In genomic region chr6:166989427-166990034, GRCh38 we compare ENCODE assay signal across 9 cellular contexts. TPM values are rescaled to one million over a fixed set of nuclear protein-coding genes. Genes with fewer than 3 reads are reported as not detected.
DNase-seq lines count a peak whose midpoint lies in the region; ATAC-seq and TF ChIP-seq lines count a peak whose summit lies in the region.
"Had no signal": no experiment of that assay in that cellular context is flagged by ENCODE, and none has a peak within 500 bp of the region (broad histone marks: within the 10 kb centered on the region; RNA-seq: fewer than 3 reads in every experiment).

No MANE protein-coding gene starts in this region.

- no peak overlapping the region for H3K4me3 Mint-ChIP-seq in GM23338
- H3K4me3 Mint-ChIP-seq in activated T-helper 1 cell treated with anti-CD3 and anti-CD28 coated beads, Interleukin-12 subunit alpha, Interleukin-12 subunit beta, Interleukin-2, Interleukin-4 antibody, amounts not matched to agents 30 ng/mL and 10 ng/mL and 1 ng/mL, durations not matched to agents 14 hours and 24 hours and 36 hours: no peak overlapping the region

- peaks cover 26% of the 10 kb centered on the region for H3K4me1 ChIP-seq in GM23338 (ENCODE audit: insufficient read depth)
- H3K4me1 ChIP-seq in hepatocyte (ENCODE audit: insufficient read depth): peaks cover 4% of the 10 kb centered on the region

- intact Hi-C loops in activated T-helper 1 cell treated with anti-CD3 and anti-CD28 coated beads, Interleukin-12 subunit alpha, Interleukin-12 subunit beta, Interleukin-2, Interleukin-4 antibody, amounts not matched to agents 30 ng/mL and 10 ng/mL and 1 ng/mL, durations not matched to agents 14 hours and 24 hours and 36 hours (cut with micrococcal nuclease): loop anchor here (1.0 to 5.0 kb wide), 6 partner anchors 10 to 214 kb away; partner anchors contain the start of gene CEP43

- no peaks in the 10 kb centered on the region for H3K27me3 Mint-ChIP-seq in GM23338 (ENCODE audit: insufficient read depth, low read depth, poor library complexity)
- H3K27me3 Mint-ChIP-seq in activated T-helper 1 cell treated with anti-CD3 and anti-CD28 coated beads, Interleukin-12 subunit alpha, Interleukin-12 subunit beta, Interleukin-2, Interleukin-4 antibody, amounts not matched to agents 30 ng/mL and 10 ng/mL and 1 ng/mL, durations not matched to agents 14 hours and 24 hours and 36 hours (ENCODE audit: insufficient read depth): peaks cover 1% of the 10 kb centered on the region

- no peaks in the 10 kb centered on the region for H3K36me3 ChIP-seq in GM23338 (ENCODE audit: insufficient read depth)
- H3K36me3 ChIP-seq in hepatocyte (replicated peaks; ENCODE audit: insufficient read depth, low read depth): no peaks in the 10 kb centered on the region

- 0 out of 2 replicates have a peak overlapping the region, but pooled peaks have one; percentile 42 for H3K4me2 ChIP-seq in GM23338
- no peak overlapping the region for H3K4me2 ChIP-seq in hepatocyte

- WGBS in hepatocyte (ENCODE audit: low lambda C conversion rate, missing lambda C conversion rate): 53% methylated on average over 7 of the region's 10 CpGs

- no peaks in the 10 kb centered on the region for H3F3A ChIP-seq in GM23338 (replicated peaks; ENCODE audit: low read depth)

- H3K9me3 ChIP-seq in hepatocyte (ENCODE audit: low read depth): no peaks in the 10 kb centered on the region

- peak overlapping the region; percentile 52; the same call in 1 of the 2 replicates for H3K27ac Mint-ChIP-seq in GM23338
- H3K27ac Mint-ChIP-seq in activated T-helper 1 cell treated with anti-CD3 and anti-CD28 coated beads, Interleukin-12 subunit alpha, Interleukin-12 subunit beta, Interleukin-2, Interleukin-4 antibody, amounts not matched to agents 30 ng/mL and 10 ng/mL and 1 ng/mL, durations not matched to agents 14 hours and 24 hours and 36 hours: no peak overlapping the region

- H3K79me2 ChIP-seq in GM23338 (replicated peaks; ENCODE audit: insufficient read depth) (peaks cover 59% of the 10 kb centered on the region), hepatocyte (peaks cover 3% of the 10 kb centered on the region)

- no peaks in the 10 kb centered on the region; the same call in 2 of the 3 replicates for H3K9me3 Mint-ChIP-seq in GM23338
- no peaks in the 10 kb centered on the region for H3K9me3 Mint-ChIP-seq in activated T-helper 1 cell treated with anti-CD3 and anti-CD28 coated beads, Interleukin-12 subunit alpha, Interleukin-12 subunit beta, Interleukin-2, Interleukin-4 antibody, amounts not matched to agents 30 ng/mL and 10 ng/mL and 1 ng/mL, durations not matched to agents 14 hours and 24 hours and 36 hours

- ATAC-seq in GM23338: peak; percentile 63

- H3K27ac ChIP-seq in GM23338 (ENCODE audit: low read depth) (peak overlapping the region; percentile 22; the same call in 1 of the 2 replicates), hepatocyte (no peak overlapping the region)
- H3K27ac ChIP-seq: BLaER1 treated with 17β-estradiol and CSF1 and Interleukin-3, amounts not matched to agents 10 nM and 100 nM had no signal

- H3K27me3 ChIP-seq in GM23338 (ENCODE audit: insufficient read depth) (no peaks in the 10 kb centered on the region), hepatocyte (no peaks in the 10 kb centered on the region)
- H3K27me3 ChIP-seq: BLaER1 treated with 17β-estradiol and CSF1 and Interleukin-3, amounts not matched to agents 10 nM and 100 nM had no signal

- H3K9me2 ChIP-seq in GM23338 (ENCODE audit: insufficient read depth) (0 out of 2 replicates have a peak, but pooled peaks cover 8% of the 10 kb centered on the region), hepatocyte (replicated peaks; ENCODE audit: insufficient read depth) (no peaks in the 10 kb centered on the region)

- peaks cover 36% of the 10 kb centered on the region for H3K4me1 Mint-ChIP-seq in GM23338
- peaks cover 46% of the 10 kb centered on the region for H3K4me1 Mint-ChIP-seq in activated T-helper 1 cell treated with anti-CD3 and anti-CD28 coated beads, Interleukin-12 subunit alpha, Interleukin-12 subunit beta, Interleukin-2, Interleukin-4 antibody, amounts not matched to agents 30 ng/mL and 10 ng/mL and 1 ng/mL, durations not matched to agents 14 hours and 24 hours and 36 hours (ENCODE audit: low read depth)

- H2AFZ ChIP-seq in GM23338 (no peak overlapping the region), hepatocyte (no peak overlapping the region)

- peaks cover 3% of the 10 kb centered on the region; the same call in 1 of the 2 replicates for H4K20me1 ChIP-seq in GM23338 (replicated peaks; ENCODE audit: insufficient read depth)
- H4K20me1 ChIP-seq in hepatocyte (ENCODE audit: insufficient read depth, poor library complexity, severe bottlenecking): no peaks in the 10 kb centered on the region

- DNase-seq in NCI-H1694 treated with DMSO at 0.1 percent for 48 hours (lab: John Stamatoyannopoulos, UW): peak; percentile 1
- no peak for DNase-seq in NCI-H1694 (lab: John Stamatoyannopoulos, UW)
- DNase-seq in GM23338 (ENCODE audit: low spot score): peak; percentile 70
- DNase-seq in NCI-H69 (lab: John Stamatoyannopoulos, UW): peak; percentile 48
- peak; percentile 39 for DNase-seq in activated T-helper 1 cell treated with anti-CD3 and anti-CD28 coated beads, Interleukin-12 subunit alpha, Interleukin-12 subunit beta, Interleukin-2, Interleukin-4 antibody, amounts not matched to agents 30 ng/mL and 10 ng/mL and 1 ng/mL, durations not matched to agents 14 hours and 24 hours and 36 hours (ENCODE audit: low spot score)
- DNase-seq in hepatocyte (ENCODE audit: low spot score): peak; percentile 36
- peak; percentile 18 to 42 for DNase-seq in stimulated activated CD4-positive, alpha-beta T cell treated with anti-CD3 and anti-CD28 coated beads, Interleukin-1b, Interleukin-23, amount 100 ng/mL, for 4 hours (ENCODE audit: low read depth in 2 of 2)
- no peak for DNase-seq in NCI-H82 treated with DMSO at 0.1 percent for 48 hours (lab: John Stamatoyannopoulos, UW; ENCODE audit: unreplicated experiment)

- H3K36me3 Mint-ChIP-seq in GM23338 (ENCODE audit: low read depth): peaks cover 45% of the 10 kb centered on the region
- peaks cover 17% of the 10 kb centered on the region for H3K36me3 Mint-ChIP-seq in activated T-helper 1 cell treated with anti-CD3 and anti-CD28 coated beads, Interleukin-12 subunit alpha, Interleukin-12 subunit beta, Interleukin-2, Interleukin-4 antibody, amounts not matched to agents 30 ng/mL and 10 ng/mL and 1 ng/mL, durations not matched to agents 14 hours and 24 hours and 36 hours (ENCODE audit: low read depth)

- H3K4me3 ChIP-seq in GM23338: no peak overlapping the region
- no peak overlapping the region for H3K4me3 ChIP-seq in hepatocyte
- H3K4me3 ChIP-seq: BLaER1 treated with 17β-estradiol and CSF1 and Interleukin-3, amounts not matched to agents 10 nM and 100 nM had no signal

- TF ChIP-seq CTCF in GM23338 (conservative IDR thresholded peaks at IDR 0.05; ENCODE audit: low read depth in 2 of 2) (peak; percentile 60 to 72), hepatocyte (IDR thresholded peaks at IDR 0.05; ENCODE audit: poor library complexity) (peak; percentile 46)

RNA-seq across cellular contexts. Expression of gene CEP43, which starts 9.7 kb away (rescaled TPM):
- 43.1 and 44.3 TPM in 2 replicates for total RNA-seq in GM23338 (2014; rRNA removed; shearing (Covaris generic))
- 33.8 and 39.9 TPM in 2 replicates for polyA plus RNA-seq in GM23338 (2016; fragmentation: Nextera tagmentation; extraction: Ambion mirVana)
- total RNA-seq in activated T-helper 1 cell treated with anti-CD3 and anti-CD28 coated beads, Interleukin-12 subunit alpha, Interleukin-12 subunit beta, Interleukin-2, Interleukin-4 antibody, amounts not matched to agents 30 ng/mL and 10 ng/mL and 1 ng/mL, durations not matched to agents 14 hours and 24 hours and 36 hours: 18.8 and 21.4 TPM in 2 replicates
- total RNA-seq in hepatocyte: 28.1 and 28.4 TPM in 2 replicates
- polyA plus RNA-seq in hepatocyte: 17.1 and 20.5 TPM in 2 replicates

RNA-seq across cellular contexts. Expression of gene RNASET2, which starts 33.2 kb away (rescaled TPM):
- 51.4 and 62.8 TPM in 2 replicates for total RNA-seq in GM23338 (2014; rRNA removed; shearing (Covaris generic))
- polyA plus RNA-seq in GM23338 (2016; fragmentation: Nextera tagmentation; extraction: Ambion mirVana): 40.5 and 44.3 TPM in 2 replicates
- total RNA-seq in activated T-helper 1 cell treated with anti-CD3 and anti-CD28 coated beads, Interleukin-12 subunit alpha, Interleukin-12 subunit beta, Interleukin-2, Interleukin-4 antibody, amounts not matched to agents 30 ng/mL and 10 ng/mL and 1 ng/mL, durations not matched to agents 14 hours and 24 hours and 36 hours: 99.5 TPM in 2 replicates
- 118 and 144 TPM in 2 replicates for total RNA-seq in hepatocyte
- 266 and 268 TPM in 2 replicates for polyA plus RNA-seq in hepatocyte

Comparison
In these comparisons a context has a peak if more than half of its experiments do, and no peak if none do; other contexts are left out.
1. DNase-seq: peak in NCI-H1694 treated with DMSO at 0.1 percent for 48 hours (single experiment), GM23338 (single experiment), NCI-H69 (single experiment), activated T-helper 1 cell treated with anti-CD3 and anti-CD28 coated beads, Interleukin-12 subunit alpha, Interleukin-12 subunit beta, Interleukin-2, Interleukin-4 antibody, amounts not matched to agents 30 ng/mL and 10 ng/mL and 1 ng/mL, durations not matched to agents 14 hours and 24 hours and 36 hours (single experiment), hepatocyte (single experiment) and stimulated activated CD4-positive, alpha-beta T cell treated with anti-CD3 and anti-CD28 coated beads, Interleukin-1b, Interleukin-23, amount 100 ng/mL, for 4 hours (2 of 2); none in NCI-H1694 (single experiment) and NCI-H82 treated with DMSO at 0.1 percent for 48 hours (single experiment).